Comparison of ENCODE assay signal across 1 cellular context in the genomic region with DNA sequence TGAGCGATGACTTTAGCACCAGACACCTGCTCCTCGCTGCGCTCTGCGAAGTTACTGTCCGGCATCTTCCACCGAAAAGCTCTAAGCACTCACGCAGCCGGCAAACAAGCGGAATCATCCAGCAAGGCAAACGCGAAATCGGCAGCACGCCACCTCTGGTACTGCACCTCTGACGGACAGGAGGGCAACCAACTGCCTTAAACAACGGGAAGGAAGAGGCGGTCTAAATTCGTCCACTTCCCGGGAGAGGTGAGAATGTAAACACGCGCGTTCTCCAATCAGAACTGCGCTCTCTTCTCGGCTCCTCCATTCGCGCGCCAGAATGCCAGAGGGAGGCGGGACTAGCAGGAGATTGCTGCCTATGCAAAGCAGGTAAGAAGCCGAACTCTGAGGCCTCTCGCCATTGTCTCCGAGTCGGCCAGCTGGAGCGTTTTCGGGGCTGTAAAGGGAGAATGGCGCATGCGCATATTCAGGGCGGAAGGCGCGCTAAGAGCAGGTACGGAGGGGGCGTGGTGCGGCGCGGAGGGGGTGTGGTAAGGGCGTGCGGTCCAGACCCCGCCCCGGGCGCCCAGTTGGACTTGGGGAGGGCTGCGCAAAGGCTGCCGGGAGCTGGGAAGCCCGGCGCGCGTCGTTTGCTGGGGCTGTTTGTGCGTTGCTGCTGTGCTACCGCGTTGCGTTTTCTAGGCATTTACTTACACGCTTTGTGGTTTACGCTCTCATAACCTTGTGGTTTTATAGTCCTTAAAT.
TF ChIP-seq lines count a peak whose summit lies in the region.

TSS of gene BTD (plus strand) at position 347 of the 747 bp plus-strand sequence. CDS start 33,695 bp downstream, outside the sequence.
TSS of gene HACL1 (minus strand) at position 171 of the 747 bp plus-strand sequence. CDS start at position 65, 106 bp downstream.

TF ChIP-seq in K562, 482 proteins besides CTCF, POLR2A, EP300 and RAD21 (continued from another document and continues in another):
- TF ChIP-seq, protein P1, sequence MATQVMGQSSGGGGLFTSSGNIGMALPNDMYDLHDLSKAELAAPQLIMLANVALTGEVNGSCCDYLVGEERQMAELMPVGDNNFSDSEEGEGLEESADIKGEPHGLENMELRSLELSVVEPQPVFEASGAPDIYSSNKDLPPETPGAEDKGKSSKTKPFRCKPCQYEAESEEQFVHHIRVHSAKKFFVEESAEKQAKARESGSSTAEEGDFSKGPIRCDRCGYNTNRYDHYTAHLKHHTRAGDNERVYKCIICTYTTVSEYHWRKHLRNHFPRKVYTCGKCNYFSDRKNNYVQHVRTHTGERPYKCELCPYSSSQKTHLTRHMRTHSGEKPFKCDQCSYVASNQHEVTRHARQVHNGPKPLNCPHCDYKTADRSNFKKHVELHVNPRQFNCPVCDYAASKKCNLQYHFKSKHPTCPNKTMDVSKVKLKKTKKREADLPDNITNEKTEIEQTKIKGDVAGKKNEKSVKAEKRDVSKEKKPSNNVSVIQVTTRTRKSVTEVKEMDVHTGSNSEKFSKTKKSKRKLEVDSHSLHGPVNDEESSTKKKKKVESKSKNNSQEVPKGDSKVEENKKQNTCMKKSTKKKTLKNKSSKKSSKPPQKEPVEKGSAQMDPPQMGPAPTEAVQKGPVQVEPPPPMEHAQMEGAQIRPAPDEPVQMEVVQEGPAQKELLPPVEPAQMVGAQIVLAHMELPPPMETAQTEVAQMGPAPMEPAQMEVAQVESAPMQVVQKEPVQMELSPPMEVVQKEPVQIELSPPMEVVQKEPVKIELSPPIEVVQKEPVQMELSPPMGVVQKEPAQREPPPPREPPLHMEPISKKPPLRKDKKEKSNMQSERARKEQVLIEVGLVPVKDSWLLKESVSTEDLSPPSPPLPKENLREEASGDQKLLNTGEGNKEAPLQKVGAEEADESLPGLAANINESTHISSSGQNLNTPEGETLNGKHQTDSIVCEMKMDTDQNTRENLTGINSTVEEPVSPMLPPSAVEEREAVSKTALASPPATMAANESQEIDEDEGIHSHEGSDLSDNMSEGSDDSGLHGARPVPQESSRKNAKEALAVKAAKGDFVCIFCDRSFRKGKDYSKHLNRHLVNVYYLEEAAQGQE (CRISPR knock-in tag; IDR thresholded peaks at IDR 0.05; ENCODE audit: low read depth): no peak
- TF ChIP-seq RB1 (IDR thresholded peaks at IDR 0.05; ENCODE audit: low read depth) (peak; percentile 74), ZNF518B (CRISPR knock-in tag; IDR thresholded peaks at IDR 0.05) (no peak), ASH1L (IDR thresholded peaks at IDR 0.05; ENCODE audit: borderline replicate concordance, low read depth, partially characterized antibody) (peak; percentile 95), HNRNPL (IDR thresholded peaks at IDR 0.05; ENCODE audit: low read depth, low read length) (no peak), CEBPG (CRISPR knock-in tag; IDR thresholded peaks at IDR 0.05) (0 out of 2 replicates have a peak, but pooled peaks have one; percentile 30), CEBPG (tag; conservative IDR thresholded peaks at IDR 0.05 in 1 of 2, IDR thresholded peaks at IDR 0.05 in 1 of 2) (no peak), ETV1 (tag; conservative IDR thresholded peaks at IDR 0.05; ENCODE audit: low read depth) (no peak), ZZZ3 (IDR thresholded peaks at IDR 0.05) (peak; percentile 23; the same call in 1 of the 2 replicates), ZNF644 (tag; IDR thresholded peaks at IDR 0.05; ENCODE audit: low read depth) (no peak), HSF4 (CRISPR knock-in tag; IDR thresholded peaks at IDR 0.05; ENCODE audit: borderline replicate concordance) (no peak), ZBTB12 (CRISPR knock-in tag; IDR thresholded peaks at IDR 0.05) (no peak), GATAD2A (IDR thresholded peaks at IDR 0.05) (0 out of 2 replicates have a peak, but pooled peaks have one; percentile 45), HNRNPK (IDR thresholded peaks at IDR 0.05; ENCODE audit: low read depth, low read length, poor library complexity, severe bottlenecking) (no peak), SMC3 (conservative IDR thresholded peaks at IDR 0.05; ENCODE audit: insufficient read depth, low read depth, low read length) (no peak), ZNF354B (CRISPR knock-in tag; IDR thresholded peaks at IDR 0.05) (no peak), SRSF3 (IDR thresholded peaks at IDR 0.05; ENCODE audit: insufficient read depth, low read length) (no peak), ZBTB7A (IDR thresholded peaks at IDR 0.05; ENCODE audit: borderline replicate concordance, control insufficient read depth, low read depth, low read length) (peak; percentile 71; the same call in 1 of the 2 replicates), NR2F6 (CRISPR knock-in tag; IDR thresholded peaks at IDR 0.05) (no peak), PATZ1 (CRISPR knock-in tag; IDR thresholded peaks at IDR 0.05; ENCODE audit: borderline replicate concordance) (no peak), PHF21A (IDR thresholded peaks at IDR 0.05; ENCODE audit: borderline replicate concordance, low read depth) (no peak), EGR1 (conservative IDR thresholded peaks at IDR 0.05) (peak; percentile 34; the same call in 1 of the 2 replicates), TSC22D4 (tag; IDR thresholded peaks at IDR 0.05) (no peak), MAFK (IDR thresholded peaks at IDR 0.05; ENCODE audit: low read length) (peak; percentile 46), HNRNPH1 (optimal IDR thresholded peaks at IDR 0.05; ENCODE audit: low read depth, low read length) (no peak), ZNF384 (IDR thresholded peaks at IDR 0.05; ENCODE audit: low read depth, low read length) (no peak), CREM (IDR thresholded peaks at IDR 0.05; ENCODE audit: low read depth) (peak; percentile 79), RBM17 (IDR thresholded peaks at IDR 0.05; ENCODE audit: borderline replicate concordance, low read depth, low read length) (no peak), CHCHD3 (CRISPR knock-in tag; IDR thresholded peaks at IDR 0.05) (no peak), DACH1 (IDR thresholded peaks at IDR 0.05; ENCODE audit: partially characterized antibody) (peak; percentile 55), HLTF (IDR thresholded peaks at IDR 0.05) (no peak), THAP7 (CRISPR knock-in tag; IDR thresholded peaks at IDR 0.05) (no peak), NELFE (IDR thresholded peaks at IDR 0.05; ENCODE audit: insufficient read depth, insufficient read length) (no peak), L3MBTL2 (IDR thresholded peaks at IDR 0.05) (peak; percentile 91), C11orf30 (IDR thresholded peaks at IDR 0.05; ENCODE audit: low read depth) (peak; percentile 89)
- TF ChIP-seq, protein P2, sequence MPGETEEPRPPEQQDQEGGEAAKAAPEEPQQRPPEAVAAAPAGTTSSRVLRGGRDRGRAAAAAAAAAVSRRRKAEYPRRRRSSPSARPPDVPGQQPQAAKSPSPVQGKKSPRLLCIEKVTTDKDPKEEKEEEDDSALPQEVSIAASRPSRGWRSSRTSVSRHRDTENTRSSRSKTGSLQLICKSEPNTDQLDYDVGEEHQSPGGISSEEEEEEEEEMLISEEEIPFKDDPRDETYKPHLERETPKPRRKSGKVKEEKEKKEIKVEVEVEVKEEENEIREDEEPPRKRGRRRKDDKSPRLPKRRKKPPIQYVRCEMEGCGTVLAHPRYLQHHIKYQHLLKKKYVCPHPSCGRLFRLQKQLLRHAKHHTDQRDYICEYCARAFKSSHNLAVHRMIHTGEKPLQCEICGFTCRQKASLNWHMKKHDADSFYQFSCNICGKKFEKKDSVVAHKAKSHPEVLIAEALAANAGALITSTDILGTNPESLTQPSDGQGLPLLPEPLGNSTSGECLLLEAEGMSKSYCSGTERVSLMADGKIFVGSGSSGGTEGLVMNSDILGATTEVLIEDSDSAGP (CRISPR knock-in tag; IDR thresholded peaks at IDR 0.05): no peak
- TF ChIP-seq, protein P3, sequence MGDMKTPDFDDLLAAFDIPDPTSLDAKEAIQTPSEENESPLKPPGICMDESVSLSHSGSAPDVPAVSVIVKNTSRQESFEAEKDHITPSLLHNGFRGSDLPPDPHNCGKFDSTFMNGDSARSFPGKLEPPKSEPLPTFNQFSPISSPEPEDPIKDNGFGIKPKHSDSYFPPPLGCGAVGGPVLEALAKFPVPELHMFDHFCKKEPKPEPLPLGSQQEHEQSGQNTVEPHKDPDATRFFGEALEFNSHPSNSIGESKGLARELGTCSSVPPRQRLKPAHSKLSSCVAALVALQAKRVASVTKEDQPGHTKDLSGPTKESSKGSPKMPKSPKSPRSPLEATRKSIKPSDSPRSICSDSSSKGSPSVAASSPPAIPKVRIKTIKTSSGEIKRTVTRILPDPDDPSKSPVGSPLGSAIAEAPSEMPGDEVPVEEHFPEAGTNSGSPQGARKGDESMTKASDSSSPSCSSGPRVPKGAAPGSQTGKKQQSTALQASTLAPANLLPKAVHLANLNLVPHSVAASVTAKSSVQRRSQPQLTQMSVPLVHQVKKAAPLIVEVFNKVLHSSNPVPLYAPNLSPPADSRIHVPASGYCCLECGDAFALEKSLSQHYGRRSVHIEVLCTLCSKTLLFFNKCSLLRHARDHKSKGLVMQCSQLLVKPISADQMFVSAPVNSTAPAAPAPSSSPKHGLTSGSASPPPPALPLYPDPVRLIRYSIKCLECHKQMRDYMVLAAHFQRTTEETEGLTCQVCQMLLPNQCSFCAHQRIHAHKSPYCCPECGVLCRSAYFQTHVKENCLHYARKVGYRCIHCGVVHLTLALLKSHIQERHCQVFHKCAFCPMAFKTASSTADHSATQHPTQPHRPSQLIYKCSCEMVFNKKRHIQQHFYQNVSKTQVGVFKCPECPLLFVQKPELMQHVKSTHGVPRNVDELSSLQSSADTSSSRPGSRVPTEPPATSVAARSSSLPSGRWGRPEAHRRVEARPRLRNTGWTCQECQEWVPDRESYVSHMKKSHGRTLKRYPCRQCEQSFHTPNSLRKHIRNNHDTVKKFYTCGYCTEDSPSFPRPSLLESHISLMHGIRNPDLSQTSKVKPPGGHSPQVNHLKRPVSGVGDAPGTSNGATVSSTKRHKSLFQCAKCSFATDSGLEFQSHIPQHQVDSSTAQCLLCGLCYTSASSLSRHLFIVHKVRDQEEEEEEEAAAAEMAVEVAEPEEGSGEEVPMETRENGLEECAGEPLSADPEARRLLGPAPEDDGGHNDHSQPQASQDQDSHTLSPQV (IDR thresholded peaks at IDR 0.05): no peak; the same call in 1 of the 2 replicates
- TF ChIP-seq, protein P4, sequence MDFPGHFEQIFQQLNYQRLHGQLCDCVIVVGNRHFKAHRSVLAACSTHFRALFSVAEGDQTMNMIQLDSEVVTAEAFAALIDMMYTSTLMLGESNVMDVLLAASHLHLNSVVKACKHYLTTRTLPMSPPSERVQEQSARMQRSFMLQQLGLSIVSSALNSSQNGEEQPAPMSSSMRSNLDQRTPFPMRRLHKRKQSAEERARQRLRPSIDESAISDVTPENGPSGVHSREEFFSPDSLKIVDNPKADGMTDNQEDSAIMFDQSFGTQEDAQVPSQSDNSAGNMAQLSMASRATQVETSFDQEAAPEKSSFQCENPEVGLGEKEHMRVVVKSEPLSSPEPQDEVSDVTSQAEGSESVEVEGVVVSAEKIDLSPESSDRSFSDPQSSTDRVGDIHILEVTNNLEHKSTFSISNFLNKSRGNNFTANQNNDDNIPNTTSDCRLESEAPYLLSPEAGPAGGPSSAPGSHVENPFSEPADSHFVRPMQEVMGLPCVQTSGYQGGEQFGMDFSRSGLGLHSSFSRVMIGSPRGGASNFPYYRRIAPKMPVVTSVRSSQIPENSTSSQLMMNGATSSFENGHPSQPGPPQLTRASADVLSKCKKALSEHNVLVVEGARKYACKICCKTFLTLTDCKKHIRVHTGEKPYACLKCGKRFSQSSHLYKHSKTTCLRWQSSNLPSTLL (IDR thresholded peaks at IDR 0.05): no peak
